ENCODE assay signal across 19 cellular contexts in genomic region chr20:4472906-4473305, GRCh38.
"Had no signal": no experiment of that assay in that cellular context is flagged by ENCODE, and none has a peak within 500 bp of the region (broad histone marks: within the 10 kb centered on the region; RNA-seq: fewer than 3 reads in every experiment).

No MANE protein-coding gene starts in this region.

- H3K79me2 ChIP-seq: hepatocyte had no signal

- H3K4me1 ChIP-seq: adrenal gland, pancreas, testis, upper lobe of right lung had no signal

- H3K4me2 ChIP-seq: hepatocyte had no signal

- H3K27ac ChIP-seq: adrenal gland, coronary artery, epithelial cell of prostate, hepatocyte, pancreas, stomach, testis, upper lobe of right lung, WERI-Rb-1 had no signal

- DNase-seq: activated CD4-positive, alpha-beta memory T cell treated with anti-CD3 and anti-CD28 coated beads, Interleukin-2, amount 10 ng/mL, durations not matched to agents 7 days and 5 days; activated effector memory CD4-positive, alpha-beta T cell treated with anti-CD3 and anti-CD28 coated beads, Interleukin-2, amount 50 U/mL, for 16 hours; activated T-cell treated with anti-CD3 and anti-CD28 coated beads, Interleukin-2, amount 50 U/mL, for 24 hours; adrenal gland; caudate nucleus; effector memory CD4-positive, alpha-beta T cell; islet precursor cell; naive B cell; pancreas; stimulated activated CD4-positive, alpha-beta T cell treated with anti-CD3 and anti-CD28 coated beads, Interleukin-1b, Interleukin-23, amount 100 ng/mL, for 48 hours; stomach; testis; upper lobe of right lung; WERI-Rb-1 had no signal

- H3K27me3 ChIP-seq: adrenal gland, hepatocyte, pancreas, testis, upper lobe of right lung had no signal

- H3K4me3 ChIP-seq: adrenal gland, coronary artery, hepatocyte, pancreas, stomach, testis, upper lobe of right lung had no signal

- H2AFZ ChIP-seq: hepatocyte had no signal

- H3K36me3 ChIP-seq: adrenal gland, pancreas, stomach, upper lobe of right lung, WERI-Rb-1 had no signal

- H3K9me3 ChIP-seq: adrenal gland, pancreas, stomach, testis, upper lobe of right lung had no signal

- ATAC-seq: left lobe of liver, sciatic nerve, upper lobe of right lung had no signal
